Comparison of ENCODE assay signal across 9 cellular contexts in the genomic region with DNA sequence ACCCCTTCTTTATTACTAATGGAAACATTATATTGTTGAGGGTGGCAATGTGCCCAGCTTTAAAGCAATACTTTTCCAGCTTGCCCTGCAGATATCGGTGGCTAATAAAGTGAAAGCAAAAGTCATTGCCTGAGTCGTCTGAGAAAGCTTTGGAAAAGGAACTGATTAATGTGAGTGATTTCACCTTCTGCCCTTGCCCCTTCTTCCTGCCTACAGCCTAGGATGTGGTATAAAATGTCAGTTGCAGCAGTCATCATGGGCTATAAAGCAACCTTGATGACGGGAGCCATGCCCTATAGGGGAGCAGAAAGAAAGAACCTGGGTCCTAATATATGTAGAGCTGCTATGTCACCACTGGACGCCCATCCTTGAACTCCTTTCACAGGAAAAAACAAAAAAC.
DNase-seq lines count a peak whose midpoint lies in the region; ATAC-seq and TF ChIP-seq lines count a peak whose summit lies in the region.
"Had no signal": no experiment of that assay in that cellular context is flagged by ENCODE, and none has a peak within 500 bp of the region (broad histone marks: within the 10 kb centered on the region; RNA-seq: fewer than 3 reads in every experiment).

No MANE protein-coding gene starts in this region.

- peak overlapping the region; percentile 26 for H3K4me3 ChIP-seq in OCI-LY7 (ENCODE audit: low read depth, low read length, poor library complexity, severe bottlenecking)
- peak overlapping the region in 3 of 4 donors; percentile 16 to 38 (median 23) for H3K4me3 ChIP-seq in esophagus squamous epithelium
- H3K4me3 ChIP-seq in tibial nerve, result peak overlapping the region in 1 of 4 donors; percentile 25
- no peak overlapping the region for H3K4me3 ChIP-seq in trophoblast cell (ENCODE audit: low read depth, low read length)
- H3K4me3 ChIP-seq: BLaER1 had no signal

- no peak overlapping the region for H4K91ac ChIP-seq in trophoblast cell (ENCODE audit: low read depth, low read length)

- H3K9me3 ChIP-seq in OCI-LY7 (ENCODE audit: low read length), result no peaks in the 10 kb centered on the region
- H3K9me3 ChIP-seq in esophagus squamous epithelium, result peaks cover 0 to 3% (median 0%) of the 10 kb centered on the region in 3 donors
- no peaks in the 10 kb centered on the region for H3K9me3 ChIP-seq in tibial nerve
- no peaks in the 10 kb centered on the region for H3K9me3 ChIP-seq in trophoblast cell (ENCODE audit: insufficient read depth, low read depth, low read length)

- no peak overlapping the region for H3K14ac ChIP-seq in trophoblast cell (ENCODE audit: low read length)

- peak; percentile 49 for DNase-seq in activated CD8-positive, alpha-beta memory T cell treated with anti-CD3 and anti-CD28 coated beads, Interleukin-2, amount 10 ng/mL, durations not matched to agents 7 days and 5 days
- DNase-seq in activated CD8-positive, alpha-beta memory T cell treated with anti-CD3 and anti-CD28 coated beads, Interleukin-2, amount 50 U/mL, for 48 hours, result no peak
- DNase-seq in OCI-LY7 (ENCODE audit: low spot score) (no peak), esophagus squamous epithelium (lab: John Stamatoyannopoulos, UW) (no peak), tibial nerve (ENCODE audit: low spot score in 2 of 2) (no peak), SHP77 (lab: John Stamatoyannopoulos, UW) (no peak), trophoblast cell (no peak)
- no peak for DNase-seq in stimulated activated naive CD8-positive, alpha-beta T cell treated with anti-CD3 and anti-CD28 coated beads, Interleukin-15, Interleukin-2, amounts not matched to agents 100 U/mL and 50 U/mL, for 24 hours

- H3K4me3 Mint-ChIP-seq in activated CD8-positive, alpha-beta memory T cell treated with anti-CD3 and anti-CD28 coated beads, Interleukin-2, amount 10 ng/mL, durations not matched to agents 7 days and 5 days, result peak overlapping the region; percentile 66

- POLR2A ChIA-PET in OCI-LY7 (lab: Charles Lee), result no interaction called here

- peaks cover 21% of the 10 kb centered on the region for H3K4me1 Mint-ChIP-seq in activated CD8-positive, alpha-beta memory T cell treated with anti-CD3 and anti-CD28 coated beads, Interleukin-2, amount 10 ng/mL, durations not matched to agents 7 days and 5 days

- TF ChIP-seq POLR2A in esophagus squamous epithelium (IDR thresholded peaks at IDR 0.05) (no peak), tibial nerve (IDR thresholded peaks at IDR 0.05) (no peak)

- H3K4me2 ChIP-seq in OCI-LY7 (ENCODE audit: low read length), result no peak overlapping the region
- no peak overlapping the region for H3K4me2 ChIP-seq in trophoblast cell (ENCODE audit: low read length)
- H3K4me2 ChIP-seq: BLaER1 had no signal

- peak overlapping the region; percentile 83 for H3K27ac Mint-ChIP-seq in activated CD8-positive, alpha-beta memory T cell treated with anti-CD3 and anti-CD28 coated beads, Interleukin-2, amount 10 ng/mL, durations not matched to agents 7 days and 5 days

- H3K23ac ChIP-seq in trophoblast cell (ENCODE audit: low read length), result no peak overlapping the region

- no peak overlapping the region for H3K27ac ChIP-seq in OCI-LY7 (ENCODE audit: low read depth, low read length, poor library complexity, severe bottlenecking)
- H3K27ac ChIP-seq in esophagus squamous epithelium, result no peak overlapping the region
- no peak overlapping the region for H3K27ac ChIP-seq in tibial nerve
- no peak overlapping the region for H3K27ac ChIP-seq in trophoblast cell (ENCODE audit: low read depth, low read length)
- H3K27ac ChIP-seq: BLaER1 had no signal

- H3K9me2 ChIP-seq in OCI-LY7 (ENCODE audit: insufficient read depth, low read length), result no peaks in the 10 kb centered on the region

- H3K9ac ChIP-seq in trophoblast cell (ENCODE audit: low read length), result no peak overlapping the region
- H3K9ac ChIP-seq: BLaER1 had no signal

- no peaks in the 10 kb centered on the region for H3K79me1 ChIP-seq in trophoblast cell (ENCODE audit: low read length)

- no peaks in the 10 kb centered on the region for H3K27me3 Mint-ChIP-seq in activated CD8-positive, alpha-beta memory T cell treated with anti-CD3 and anti-CD28 coated beads, Interleukin-2, amount 10 ng/mL, durations not matched to agents 7 days and 5 days

- peaks cover 8% of the 10 kb centered on the region for H3K36me3 Mint-ChIP-seq in activated CD8-positive, alpha-beta memory T cell treated with anti-CD3 and anti-CD28 coated beads, Interleukin-2, amount 10 ng/mL, durations not matched to agents 7 days and 5 days

- no peak overlapping the region for H3K18ac ChIP-seq in trophoblast cell (ENCODE audit: low read length)

- ATAC-seq in activated CD8-positive, alpha-beta memory T cell treated with anti-CD3 and anti-CD28 coated beads, Interleukin-2, amount 10 ng/mL, durations not matched to agents 7 days and 5 days, result peak; percentile 83
- peak; percentile 96 for ATAC-seq in stimulated activated naive CD8-positive, alpha-beta T cell treated with anti-CD3 and anti-CD28 coated beads, Interleukin-15, Interleukin-2, amounts not matched to agents 100 U/mL and 50 U/mL, for 24 hours

- H3K4ac ChIP-seq in trophoblast cell (ENCODE audit: low read depth, low read length), result no peak overlapping the region

- H4K20me1 ChIP-seq in OCI-LY7 (ENCODE audit: insufficient read depth, low read length), result no peaks in the 10 kb centered on the region
- H4K20me1 ChIP-seq: BLaER1 had no signal

- TF ChIP-seq CTCF in OCI-LY7 (conservative IDR thresholded peaks at IDR 0.05; ENCODE audit: low read length) (no peak), esophagus squamous epithelium (IDR thresholded peaks at IDR 0.05) (no peak), tibial nerve (IDR thresholded peaks at IDR 0.05) (no peak)

- H2BK5ac ChIP-seq in trophoblast cell (ENCODE audit: low read depth, low read length, poor library complexity), result no peak overlapping the region

- no peak for TF ChIP-seq EP300 in tibial nerve (IDR thresholded peaks at IDR 0.05)

- H2BK120ac ChIP-seq in trophoblast cell (ENCODE audit: insufficient read depth, low read length, poor library complexity), result no peak overlapping the region

- no TSS peak for BruUV-seq in OCI-LY7 (replicated peaks; lab: Mats Ljungman, UMichigan)

- H3K79me2 ChIP-seq in OCI-LY7 (ENCODE audit: insufficient read depth, low read depth, low read length) (no peaks in the 10 kb centered on the region), trophoblast cell (ENCODE audit: control insufficient read depth, insufficient read depth, low read length, poor library complexity) (no peaks in the 10 kb centered on the region)

- peaks cover 3% of the 10 kb centered on the region for H3K9me3 Mint-ChIP-seq in activated CD8-positive, alpha-beta memory T cell treated with anti-CD3 and anti-CD28 coated beads, Interleukin-2, amount 10 ng/mL, durations not matched to agents 7 days and 5 days (ENCODE audit: low read depth)

- H3K36me3 ChIP-seq in OCI-LY7 (ENCODE audit: insufficient read depth, low read length), result no peaks in the 10 kb centered on the region
- H3K36me3 ChIP-seq in esophagus squamous epithelium, result no peaks in the 10 kb centered on the region
- H3K36me3 ChIP-seq in tibial nerve, result no peaks in the 10 kb centered on the region
- no peaks in the 10 kb centered on the region for H3K36me3 ChIP-seq in trophoblast cell (ENCODE audit: control insufficient read depth in 1 of 2, insufficient read depth in 2 of 2, low read length in 2 of 2)
- H3K36me3 ChIP-seq: BLaER1 had no signal

- 12 to 34% methylated on average over 4 of the region's 4 CpGs for WGBS in esophagus squamous epithelium, 2 donors
- 29 to 48% methylated on average over 4 of the region's 4 CpGs for WGBS in tibial nerve, 2 donors
- no CpG with 5 or more reads among the region's 4 CpGs for WGBS in trophoblast cell (ENCODE audit: extremely low coverage, insufficient coverage, insufficient read length)

- H3K27me3 ChIP-seq in esophagus squamous epithelium, result no peaks in the 10 kb centered on the region
- H3K27me3 ChIP-seq in tibial nerve, result no peaks in the 10 kb centered on the region
- no peaks in the 10 kb centered on the region for H3K27me3 ChIP-seq in trophoblast cell (ENCODE audit: insufficient read depth, low read length)

- no peak overlapping the region for H2BK12ac ChIP-seq in trophoblast cell (ENCODE audit: low read length)

- CTCF ChIA-PET in activated CD8-positive, alpha-beta memory T cell treated with anti-CD3 and anti-CD28 coated beads, Interleukin-2, amount 10 ng/mL, durations not matched to agents 7 days and 5 days (lab: Charles Lee), result no interaction called here
- CTCF ChIA-PET in OCI-LY7 (lab: Charles Lee; ENCODE audit: unreplicated experiment), result no interaction called here

- intact Hi-C loops in OCI-LY7 (cut with micrococcal nuclease; ENCODE audit: unreplicated experiment), result no loop called here
- intact Hi-C loops in esophagus squamous epithelium (cut with DNase I), result no loop called here

- no peak overlapping the region for H4K12ac ChIP-seq in trophoblast cell (ENCODE audit: low read depth, low read length)

- H3K4me1 ChIP-seq in OCI-LY7 (ENCODE audit: insufficient read depth, low read length, poor library complexity, severe bottlenecking) (no peaks in the 10 kb centered on the region), esophagus squamous epithelium (no peaks in the 10 kb centered on the region), tibial nerve (no peaks in the 10 kb centered on the region), trophoblast cell (ENCODE audit: control insufficient read depth in 1 of 2, insufficient read depth in 2 of 2, low read length in 2 of 2) (no peaks in the 10 kb centered on the region)
- H3K4me1 ChIP-seq: BLaER1 had no signal

- H2AK5ac ChIP-seq in trophoblast cell (ENCODE audit: low read length), result no peak overlapping the region

- H2AFZ ChIP-seq in OCI-LY7 (ENCODE audit: low read length) (peak overlapping the region; percentile 19; the same call in 1 of the 2 replicates), trophoblast cell (ENCODE audit: insufficient read depth, low read length, poor library complexity) (no peak overlapping the region)

- no peak overlapping the region for H4K8ac ChIP-seq in trophoblast cell (ENCODE audit: low read depth, low read length)
